ENCODE assay signal across 23 cellular contexts in the genomic region with DNA sequence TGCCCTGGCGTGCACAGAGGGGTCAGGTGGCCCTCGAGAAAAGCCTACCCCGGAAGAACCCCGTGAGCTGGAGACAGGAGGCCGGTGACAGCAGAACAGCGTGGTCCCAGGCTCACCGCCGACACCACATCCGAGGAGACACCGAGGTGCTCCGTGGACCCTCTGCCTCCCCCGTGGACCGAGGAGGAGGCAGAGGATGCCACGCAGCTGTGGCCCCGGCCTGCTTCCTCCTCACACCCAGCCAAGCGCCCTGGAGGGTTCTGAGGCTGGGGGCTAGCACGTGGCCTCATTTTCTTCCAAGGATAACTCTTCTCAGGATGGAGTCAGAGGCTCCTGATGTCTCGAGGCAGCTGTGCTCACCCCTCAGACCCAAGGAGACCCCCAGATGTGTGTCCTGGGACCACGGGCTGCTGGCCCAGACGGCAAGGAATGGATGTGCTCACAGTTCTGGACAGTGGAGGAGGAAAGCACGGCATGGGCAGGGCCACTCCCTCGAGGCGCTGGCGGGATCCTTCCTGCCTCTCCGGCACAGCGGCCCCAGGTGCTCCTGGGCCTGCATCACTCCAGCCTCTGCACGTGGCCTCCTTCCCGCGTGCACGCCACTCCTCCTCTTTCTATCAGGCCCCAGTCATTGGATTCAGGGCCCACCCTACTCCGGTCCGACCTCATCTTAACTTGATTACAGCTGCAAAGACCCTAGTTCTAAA. TPM values are rescaled to one million over a fixed set of nuclear protein-coding genes. Genes with fewer than 3 reads are reported as not detected.
DNase-seq lines count a peak whose midpoint lies in the region; ATAC-seq and TF ChIP-seq lines count a peak whose summit lies in the region.
"Had no signal": no experiment of that assay in that cellular context is flagged by ENCODE, and none has a peak within 500 bp of the region (broad histone marks: within the 10 kb centered on the region; RNA-seq: fewer than 3 reads in every experiment).

No MANE protein-coding gene starts in this region.

- H3K9me3 ChIP-seq in heart left ventricle (no peaks in the 10 kb centered on the region), upper lobe of left lung (no peaks in the 10 kb centered on the region), endodermal cell (ENCODE audit: control insufficient read depth, low read length) (no peaks in the 10 kb centered on the region)
- H3K9me3 ChIP-seq: prostate gland had no signal

- WGBS in heart left ventricle, 4 donors, result 65 to 78% (median 71%) methylated on average over 31 to 32 of the region's 32 CpGs
- WGBS in upper lobe of left lung, 2 donors, result 64 to 74% methylated on average over 10 to 28 of the region's 32 CpGs
- 93 to 95% methylated on average over 28 to 32 of the region's 32 CpGs for WGBS in endodermal cell (ENCODE audit: insufficient coverage in 1 of 2, insufficient read length in 1 of 2), 2 experiments

- peak in 1 of 5 donors; percentile 8 for DNase-seq in heart left ventricle
- no peak for DNase-seq in cardiac septum (ENCODE audit: low spot score)
- DNase-seq in dermis blood vessel endothelial cell, result peak; percentile 27
- no peak for DNase-seq in natural killer cell treated with Interleukin-12 subunit alpha and Interleukin-12 subunit beta and Interleukin-15 and Interleukin-18, amount 100 ng/mL, for 72 hours (ENCODE audit: low spot score)
- DNase-seq in upper lobe of left lung, result peak in 1 of 2 donors; percentile 58
- DNase-seq in NCI-H1048 (lab: John Stamatoyannopoulos, UW), result no peak
- DNase-seq in endodermal cell, result no peak
- DNase-seq: activated B cell treated with CpG ODN at 0.5 μM for 24 hours; amniotic stem cell; naive B cell; NCI-H2029; NCI-H524; SHP77 treated with DMSO at 0.1 percent for 48 hours; stimulated activated CD4-positive, alpha-beta T cell treated with anti-CD3 and anti-CD28 coated beads, Interleukin-12 subunit alpha, Interleukin-12 subunit beta, amount 100 ng/mL, for 4 hours had no signal

- no peak for TF ChIP-seq POLR2A in heart left ventricle (IDR thresholded peaks at IDR 0.05)
- no peak for TF ChIP-seq POLR2A in upper lobe of left lung (IDR thresholded peaks at IDR 0.05)

- H3K4me1 ChIP-seq in heart left ventricle (peaks cover 0 to 20% (median 4%) of the 10 kb centered on the region in 12 donors), upper lobe of left lung (peaks cover 14 to 29% (median 21%) of the 10 kb centered on the region in 4 donors), endodermal cell (ENCODE audit: control insufficient read depth, insufficient read depth, low read length) (no peaks in the 10 kb centered on the region)

- H3K9me3 Mint-ChIP-seq in natural killer cell treated with Interleukin-12 subunit alpha and Interleukin-12 subunit beta and Interleukin-15 and Interleukin-18, amount 100 ng/mL, for 72 hours, result no peaks in the 10 kb centered on the region
- H3K9me3 Mint-ChIP-seq in endodermal cell, result no peaks in the 10 kb centered on the region
- H3K9me3 Mint-ChIP-seq: activated B cell treated with CpG ODN at 0.5 μM for 24 hours; naive B cell; stimulated activated naive CD8-positive, alpha-beta T cell treated with anti-CD3 and anti-CD28 coated beads, Interleukin-15, Interleukin-2, amounts not matched to agents 100 ng/mL and 50 ng/mL, for 24 hours; T-helper 1 cell treated with Interleukin-12 subunit alpha and Interleukin-12 subunit beta and Interleukin-4 antibody, amounts not matched to agents 30 μg/mL and 1 μg/mL, for 36 hours had no signal

- H3K27ac Mint-ChIP-seq in natural killer cell treated with Interleukin-12 subunit alpha and Interleukin-12 subunit beta and Interleukin-15 and Interleukin-18, amount 100 ng/mL, for 72 hours, result peak overlapping the region in 1 of 2 donors; percentile 59
- H3K27ac Mint-ChIP-seq in endodermal cell, result no peak overlapping the region
- H3K27ac Mint-ChIP-seq: activated B cell treated with CpG ODN at 0.5 μM for 24 hours; stimulated activated naive CD8-positive, alpha-beta T cell treated with anti-CD3 and anti-CD28 coated beads, Interleukin-15, Interleukin-2, amounts not matched to agents 100 ng/mL and 50 ng/mL, for 24 hours; T-helper 1 cell treated with Interleukin-12 subunit alpha and Interleukin-12 subunit beta and Interleukin-4 antibody, amounts not matched to agents 30 μg/mL and 1 μg/mL, for 36 hours had no signal

- no peak for TF ChIP-seq EP300 in upper lobe of left lung (IDR thresholded peaks at IDR 0.05)

- TF ChIP-seq CTCF in heart left ventricle (IDR thresholded peaks at IDR 0.05), result no peak
- TF ChIP-seq CTCF in upper lobe of left lung (IDR thresholded peaks at IDR 0.05), result no peak
- no peak for TF ChIP-seq CTCF in endodermal cell (conservative IDR thresholded peaks at IDR 0.05)

- H3K4me3 ChIP-seq in heart left ventricle (peak overlapping the region in 10 of 12 donors; percentile 42 to 63 (median 53)), upper lobe of left lung (peak overlapping the region in 1 of 4 donors; percentile 60), endodermal cell (ENCODE audit: low read length) (no peak overlapping the region)
- H3K4me3 ChIP-seq: GM12878 had no signal

- H3K36me3 ChIP-seq in heart left ventricle, result no peaks in the 10 kb centered on the region
- no peaks in the 10 kb centered on the region for H3K36me3 ChIP-seq in upper lobe of left lung
- no peaks in the 10 kb centered on the region for H3K36me3 ChIP-seq in endodermal cell (ENCODE audit: control insufficient read depth, insufficient read depth, low read length)
- H3K36me3 ChIP-seq: prostate gland had no signal

- intact Hi-C loops in heart left ventricle (cut with DNase I), result no loop called here
- intact Hi-C loops in cardiac septum (cut with DNase I), result no loop called here

- H3K27me3 ChIP-seq in heart left ventricle (peaks cover 0 to 16% (median 0%) of the 10 kb centered on the region in 9 donors), upper lobe of left lung (peaks cover 1 to 7% (median 5%) of the 10 kb centered on the region in 4 donors), endodermal cell (ENCODE audit: control insufficient read depth, insufficient read depth, low read length, poor library complexity, severe bottlenecking) (no peaks in the 10 kb centered on the region)

- H3K27ac ChIP-seq in heart left ventricle (peak overlapping the region in 8 of 12 donors; percentile 6 to 76 (median 66)), upper lobe of left lung (peak overlapping the region; percentile 66 to 92 (median 85)), endodermal cell (ENCODE audit: low read depth, low read length) (no peak overlapping the region)
- H3K27ac ChIP-seq: prostate gland had no signal

- H3K9ac ChIP-seq in endodermal cell (ENCODE audit: extremely low read depth, low read length, poor library complexity, severe bottlenecking), result no peak overlapping the region

- no peaks in the 10 kb centered on the region for H3K36me3 Mint-ChIP-seq in natural killer cell treated with Interleukin-12 subunit alpha and Interleukin-12 subunit beta and Interleukin-15 and Interleukin-18, amount 100 ng/mL, for 72 hours
- H3K36me3 Mint-ChIP-seq in endodermal cell (ENCODE audit: low read depth), result no peaks in the 10 kb centered on the region

- ATAC-seq in heart left ventricle, result peak in 1 of 4 donors; percentile 39
- peak in 1 of 2 donors; percentile 17 for ATAC-seq in natural killer cell treated with Interleukin-12 subunit alpha and Interleukin-12 subunit beta and Interleukin-15 and Interleukin-18, amount 100 ng/mL, for 72 hours
- ATAC-seq in upper lobe of left lung (ENCODE audit: low FRiP score in 2 of 2), result no peak
- no peak for ATAC-seq in SK-N-SH treated with all-trans-retinoic acid at 6 μM for 48 hours
- ATAC-seq: GM12878 had no signal

- H3K27me3 Mint-ChIP-seq in natural killer cell treated with Interleukin-12 subunit alpha and Interleukin-12 subunit beta and Interleukin-15 and Interleukin-18, amount 100 ng/mL, for 72 hours, result no peaks in the 10 kb centered on the region
- peaks cover 2% of the 10 kb centered on the region for H3K27me3 Mint-ChIP-seq in endodermal cell (ENCODE audit: insufficient read depth)

- peaks cover 0 to 7% of the 10 kb centered on the region in 2 donors for H3K4me1 Mint-ChIP-seq in natural killer cell treated with Interleukin-12 subunit alpha and Interleukin-12 subunit beta and Interleukin-15 and Interleukin-18, amount 100 ng/mL, for 72 hours (ENCODE audit: low read depth in 2 of 2)
- no peaks in the 10 kb centered on the region for H3K4me1 Mint-ChIP-seq in endodermal cell

- peak overlapping the region; percentile 48 for H3K4me3 Mint-ChIP-seq in natural killer cell treated with Interleukin-12 subunit alpha and Interleukin-12 subunit beta and Interleukin-15 and Interleukin-18, amount 100 ng/mL, for 72 hours
- no peak overlapping the region for H3K4me3 Mint-ChIP-seq in endodermal cell
- H3K4me3 Mint-ChIP-seq: activated B cell treated with CpG ODN at 0.5 μM for 24 hours; stimulated activated naive CD8-positive, alpha-beta T cell treated with anti-CD3 and anti-CD28 coated beads, Interleukin-15, Interleukin-2, amounts not matched to agents 100 ng/mL and 50 ng/mL, for 24 hours; T-helper 1 cell treated with Interleukin-12 subunit alpha and Interleukin-12 subunit beta and Interleukin-4 antibody, amounts not matched to agents 30 μg/mL and 1 μg/mL, for 36 hours had no signal

TF ChIP-seq in SK-N-SH treated with all-trans-retinoic acid at 6 μM for 48 hours, 23 proteins besides CTCF, POLR2A, EP300 and RAD21 (continues in another document):
- no peak for TF ChIP-seq GLIS3 (CRISPR knock-in tag; IDR thresholded peaks at IDR 0.05)
- TF ChIP-seq ZNF70 (CRISPR knock-in tag; IDR thresholded peaks at IDR 0.05), result no peak
- TF ChIP-seq SNAI2 (CRISPR knock-in tag; IDR thresholded peaks at IDR 0.05), result no peak

RNA-seq across cellular contexts. Expression of a gene that starts 4.4 kb away (rescaled TPM):
- total RNA-seq in heart left ventricle, result not detected
- polyA plus RNA-seq in heart left ventricle, result not detected
- total RNA-seq in cardiac septum, result not detected
- total RNA-seq in dermis blood vessel endothelial cell, result not detected in 2 replicates
- total RNA-seq in natural killer cell treated with Interleukin-12 subunit alpha and Interleukin-12 subunit beta and Interleukin-15 and Interleukin-18, amount 100 ng/mL, for 72 hours, result not detected
- not detected for total RNA-seq in upper lobe of left lung
- not detected for total RNA-seq in endodermal cell
- polyA plus RNA-seq in endodermal cell (2013, experiment 1 of 2), result not detected
- not detected for polyA plus RNA-seq in endodermal cell (2013, experiment 2 of 2)
- total RNA-seq: activated B cell treated with CpG ODN at 0.5 μM for 24 hours, cerebellum, frontal cortex, GM12878, lung, prostate gland had no signal
- polyA plus RNA-seq: AG04450, GM12878, lung had no signal

RNA-seq across cellular contexts. Expression of a gene that starts 5.1 kb away (rescaled TPM):
- 10 to 100 TPM in 2 of 9 donors, 1 to 10 TPM in 7; 3.6 to 12.0 (median 9.6) TPM for total RNA-seq in heart left ventricle
- polyA plus RNA-seq in heart left ventricle, result 1 to 10 TPM; 1.3 to 3.9 TPM
- 9.3 TPM for total RNA-seq in cardiac septum
- total RNA-seq in dermis blood vessel endothelial cell, result 4.0 and 4.1 TPM in 2 replicates
- total RNA-seq in natural killer cell treated with Interleukin-12 subunit alpha and Interleukin-12 subunit beta and Interleukin-15 and Interleukin-18, amount 100 ng/mL, for 72 hours, result 1 to 10 TPM; 1.8 to 7.6 TPM
- 100 to 1,000 TPM in 3 of 6 donors, 10 to 100 TPM in 3; 39.2 to 144 (median 92.2) TPM for total RNA-seq in upper lobe of left lung
- 1 to 10 TPM; 3.3 to 4.3 TPM for total RNA-seq in endodermal cell
- 2.7 TPM for polyA plus RNA-seq in endodermal cell (2013, experiment 1 of 2)
- polyA plus RNA-seq in endodermal cell (2013, experiment 2 of 2), result 4.6 TPM
- total RNA-seq: GM12878 had no signal
